ENCODE assay signal across 8 cellular contexts in the genomic region with DNA sequence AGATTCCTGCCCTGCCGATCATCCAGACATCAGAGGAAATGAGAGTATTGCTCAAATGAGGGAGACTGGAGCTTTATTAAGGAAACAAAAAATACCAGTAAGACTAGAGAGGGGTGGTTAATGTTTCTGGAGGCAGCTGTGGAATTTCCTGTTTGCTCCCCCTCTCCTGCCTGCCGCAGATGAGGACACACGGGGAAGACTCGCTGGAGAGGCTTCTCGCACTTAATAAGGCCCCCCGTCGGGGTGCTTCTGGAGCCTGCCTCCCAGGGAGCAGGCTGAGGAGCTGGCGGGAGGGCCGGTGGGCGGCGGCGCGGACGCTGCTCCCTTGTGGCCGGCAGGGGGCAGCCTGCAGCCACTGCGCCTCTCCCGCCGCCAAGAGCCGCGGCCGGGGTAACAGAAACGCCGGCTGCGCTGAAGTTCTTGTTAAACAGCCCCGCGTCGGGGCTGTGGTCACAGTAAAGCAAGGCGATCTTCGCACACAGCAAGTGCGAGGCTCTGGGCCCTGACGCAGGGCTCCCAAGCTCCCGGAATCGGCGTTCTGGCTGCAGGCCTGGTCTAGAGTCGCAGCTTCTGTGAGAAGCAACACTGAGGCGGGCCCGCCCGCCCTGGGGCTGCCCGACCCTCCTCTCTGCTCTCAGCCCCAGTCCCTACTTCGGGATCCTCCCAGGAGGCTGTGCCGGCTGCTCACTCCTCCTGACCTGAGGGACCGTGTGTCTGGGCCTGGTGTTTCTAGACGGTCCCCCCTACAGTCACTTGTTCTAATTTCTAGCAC. TPM values are rescaled to one million over a fixed set of nuclear protein-coding genes. Genes with fewer than 3 reads are reported as not detected.
DNase-seq lines count a peak whose midpoint lies in the region; ATAC-seq and TF ChIP-seq lines count a peak whose summit lies in the region.

No MANE protein-coding gene starts in this region.

- peak overlapping the region; percentile 80 for H3K27ac ChIP-seq in ACC112 (ENCODE audit: low read depth, low read length)
- H3K27ac ChIP-seq in duodenal mucosa (ENCODE audit: low read depth, low read length), result peak overlapping the region; percentile 37
- peak overlapping the region in 1 of 2 donors; percentile 81 for H3K27ac ChIP-seq in lung (ENCODE audit: low read depth in 1 of 2, low read length in 1 of 2)

- peak; percentile 57 for ATAC-seq in lung (ENCODE audit: insufficient read depth, low FRiP score)

- no peaks in the 10 kb centered on the region for H3K9me3 ChIP-seq in duodenal mucosa (ENCODE audit: control insufficient read depth in 1 of 2, low read length in 2 of 2)
- no peaks in the 10 kb centered on the region for H3K9me3 ChIP-seq in lung (ENCODE audit: control insufficient read depth in 2 of 2, insufficient read depth in 1 of 2, low read length in 1 of 2)

- H3K4me1 ChIP-seq in ACC112 (ENCODE audit: control insufficient read depth, insufficient read depth, low read length, unreplicated experiment), result peaks cover 49% of the 10 kb centered on the region
- peaks cover 7 to 27% of the 10 kb centered on the region in 2 donors for H3K4me1 ChIP-seq in duodenal mucosa (ENCODE audit: control insufficient read depth in 1 of 2, insufficient read depth in 2 of 2, low read length in 2 of 2)
- peaks cover 0 to 12% of the 10 kb centered on the region in 2 donors for H3K4me1 ChIP-seq in lung (ENCODE audit: control insufficient read depth in 2 of 2, insufficient read depth in 2 of 2, low read length in 2 of 2)

- H3K9ac ChIP-seq in duodenal mucosa (ENCODE audit: low read depth in 1 of 2, low read length in 2 of 2), result peak overlapping the region in 1 of 2 donors; percentile 4

- H3K27me3 ChIP-seq in ACC112 (ENCODE audit: insufficient read depth, low read length) (no peaks in the 10 kb centered on the region), duodenal mucosa (ENCODE audit: control insufficient read depth in 1 of 2, insufficient read depth in 2 of 2, low read length in 2 of 2) (peaks cover 4% of the 10 kb centered on the region in 2 donors), lung (ENCODE audit: control insufficient read depth, insufficient read depth) (no peaks in the 10 kb centered on the region)

- no peaks in the 10 kb centered on the region for H3K79me2 ChIP-seq in ACC112 (ENCODE audit: control insufficient read depth, insufficient read depth, low read length, unreplicated experiment)

- TF ChIP-seq CTCF in lung (IDR thresholded peaks at IDR 0.05; ENCODE audit: control extremely low read depth, extremely low read depth), result peak; percentile 81

- peaks cover 6% of the 10 kb centered on the region for H3K36me3 ChIP-seq in ACC112 (ENCODE audit: insufficient read depth, low read length)
- H3K36me3 ChIP-seq in duodenal mucosa (ENCODE audit: control insufficient read depth in 1 of 2, insufficient read depth in 2 of 2, low read length in 2 of 2), result peaks cover 28 to 43% of the 10 kb centered on the region in 2 donors
- peaks cover 10 to 38% of the 10 kb centered on the region in 2 donors for H3K36me3 ChIP-seq in lung (ENCODE audit: control insufficient read depth in 2 of 2, insufficient read depth in 2 of 2, low read length in 2 of 2)

- peak; percentile 63 for DNase-seq in GM19240 (ENCODE audit: insufficient read length, low spot score)
- DNase-seq in NCI-H2227 treated with DMSO at 0.1 percent for 48 hours (lab: John Stamatoyannopoulos, UW), result peak; percentile 69
- peak; percentile 43 for DNase-seq in activated CD4-positive, alpha-beta T cell treated with anti-CD3 and anti-CD28 coated beads, Interleukin-2, amount 50 U/mL, for 24 hours (ENCODE audit: low read depth in 1 of 2, low spot score in 1 of 2)
- DNase-seq in lung (ENCODE audit: low spot score), result peak; percentile 63
- peak; percentile 45 to 60 for DNase-seq in stimulated activated CD4-positive, alpha-beta T cell treated with anti-CD3 and anti-CD28 coated beads, Interleukin-4, amount 100 ng/mL, for 48 hours (ENCODE audit: low read depth in 2 of 2)
- no peak for DNase-seq in GF-D8 (lab: John Stamatoyannopoulos, UW)

- H3K4me3 ChIP-seq in ACC112 (ENCODE audit: low read depth, low read length), result peak overlapping the region; percentile 21; the same call in 1 of the 2 replicates
- H3K4me3 ChIP-seq in duodenal mucosa (ENCODE audit: low read depth in 1 of 2, low read length in 2 of 2), result no peak overlapping the region
- no peak overlapping the region for H3K4me3 ChIP-seq in lung

- H2AFZ ChIP-seq in ACC112 (ENCODE audit: low read length, unreplicated experiment), result no peak overlapping the region

- WGBS in lung, 2 donors, result 16 to 17% methylated on average over 43 of the region's 43 CpGs

RNA-seq across cellular contexts. Expression of a gene that starts 17.4 kb away (rescaled TPM):
- total RNA-seq in lung, result 10 to 100 TPM; 54.9 to 63.6 TPM
- polyA plus RNA-seq in lung, result 10 to 100 TPM; 52.1 to 54.1 TPM

RNA-seq across cellular contexts. Expression of a gene that starts 24.8 kb away (rescaled TPM):
- total RNA-seq in lung, result 1 to 10 TPM; 1.6 to 3.9 TPM
- polyA plus RNA-seq in lung, result 1 to 10 TPM; 1.3 to 3.4 TPM

RNA-seq across cellular contexts. Expression of a gene that starts 32.3 kb away (rescaled TPM):
- not detected for total RNA-seq in lung
- not detected for polyA plus RNA-seq in lung
